12 cellular contexts compared by ENCODE assay signal in genomic region chr3:184448321-184449160, GRCh38.
DNase-seq lines count a peak whose midpoint lies in the region; ATAC-seq and TF ChIP-seq lines count a peak whose summit lies in the region.
"Had no signal": no experiment of that assay in that cellular context is flagged by ENCODE, and none has a peak within 500 bp of the region (broad histone marks: within the 10 kb centered on the region; RNA-seq: fewer than 3 reads in every experiment).

No MANE protein-coding gene starts in this region.

- no peaks in the 10 kb centered on the region for H3K36me3 ChIP-seq in HEK293 (ENCODE audit: control insufficient read depth in 2 of 2, insufficient read depth in 1 of 2, low read length in 2 of 2)
- H3K36me3 ChIP-seq in BE2C, result no peaks in the 10 kb centered on the region

- H3K4me3 ChIP-seq in HEK293 (ENCODE audit: low read depth, low read length) (no peak overlapping the region), BE2C (ENCODE audit: low read depth, low read length) (no peak overlapping the region)

- H3K27me3 ChIP-seq in foreskin keratinocyte (no peaks in the 10 kb centered on the region), BE2C (no peaks in the 10 kb centered on the region)

- DNase-seq in SW 1271 (lab: John Stamatoyannopoulos, UW) (peak; percentile 45 to 77), foreskin keratinocyte (peak; percentile 98 to 99), immature natural killer cell (no peak), MV-4-11 (lab: John Stamatoyannopoulos, UW) (no peak), BE2C (no peak)
- DNase-seq in stimulated activated effector memory CD8-positive, alpha-beta T cell treated with anti-CD3 and anti-CD28 coated beads, Interleukin-12 subunit alpha, Interleukin-12 subunit beta, amount 100 ng/mL, for 72 hours (ENCODE audit: low spot score in 2 of 2), result no peak
- DNase-seq: activated CD4-positive, CD25-positive, alpha-beta regulatory T cell; activated naive CD4-positive, alpha-beta T cell treated with anti-CD3 and anti-CD28 coated beads for 36 hours; effector memory CD8-positive, alpha-beta T cell; KG1; NK-92 treated with Interleukin-12 subunit alpha and Interleukin-12 subunit beta, amount 100 ng/mL, for 24 hours had no signal

- H3K4me3 Mint-ChIP-seq in stimulated activated effector memory CD8-positive, alpha-beta T cell treated with anti-CD3 and anti-CD28 coated beads, Interleukin-12 subunit alpha, Interleukin-12 subunit beta, amount 100 ng/mL, for 72 hours, result no peak overlapping the region
- H3K4me3 Mint-ChIP-seq in immature natural killer cell, result no peak overlapping the region
- H3K4me3 Mint-ChIP-seq: activated naive CD4-positive, alpha-beta T cell treated with anti-CD3 and anti-CD28 coated beads for 36 hours; effector memory CD8-positive, alpha-beta T cell had no signal

- no peaks in the 10 kb centered on the region for H3K4me1 Mint-ChIP-seq in stimulated activated effector memory CD8-positive, alpha-beta T cell treated with anti-CD3 and anti-CD28 coated beads, Interleukin-12 subunit alpha, Interleukin-12 subunit beta, amount 100 ng/mL, for 72 hours
- H3K4me1 Mint-ChIP-seq in immature natural killer cell, result no peaks in the 10 kb centered on the region

- H3K27ac Mint-ChIP-seq in stimulated activated effector memory CD8-positive, alpha-beta T cell treated with anti-CD3 and anti-CD28 coated beads, Interleukin-12 subunit alpha, Interleukin-12 subunit beta, amount 100 ng/mL, for 72 hours, result no peak overlapping the region
- no peak overlapping the region for H3K27ac Mint-ChIP-seq in immature natural killer cell
- H3K27ac Mint-ChIP-seq: activated naive CD4-positive, alpha-beta T cell treated with anti-CD3 and anti-CD28 coated beads for 36 hours; effector memory CD8-positive, alpha-beta T cell had no signal

- H3K36me3 Mint-ChIP-seq in stimulated activated effector memory CD8-positive, alpha-beta T cell treated with anti-CD3 and anti-CD28 coated beads, Interleukin-12 subunit alpha, Interleukin-12 subunit beta, amount 100 ng/mL, for 72 hours, result no peaks in the 10 kb centered on the region
- no peaks in the 10 kb centered on the region for H3K36me3 Mint-ChIP-seq in immature natural killer cell

- H3K27ac ChIP-seq in HEK293 (ENCODE audit: extremely low read depth, low read depth, low read length) (no peak overlapping the region), foreskin keratinocyte (no peak overlapping the region)

- H3K9me3 ChIP-seq in HEK293 (ENCODE audit: control insufficient read depth, insufficient read depth, low read depth, low read length) (no peaks in the 10 kb centered on the region), BE2C (no peaks in the 10 kb centered on the region)

- peaks cover 0 to 2% (median 2%) of the 10 kb centered on the region in 3 donors for H3K27me3 Mint-ChIP-seq in immature natural killer cell (ENCODE audit: low read depth in 3 of 3)

- ATAC-seq in foreskin keratinocyte, result peak; percentile 96
- ATAC-seq in stimulated activated effector memory CD8-positive, alpha-beta T cell treated with anti-CD3 and anti-CD28 coated beads, Interleukin-12 subunit alpha, Interleukin-12 subunit beta, amount 100 ng/mL, for 72 hours, result peak; percentile 26
- ATAC-seq: effector memory CD8-positive, alpha-beta T cell had no signal

- POLR2A ChIA-PET in HEK293 (lab: Yijun Ruan, JAX), result no interaction called here

- H3K4me1 ChIP-seq in HEK293 (ENCODE audit: control insufficient read depth, insufficient read depth, low read length) (no peaks in the 10 kb centered on the region), foreskin keratinocyte (peaks cover 6% of the 10 kb centered on the region), BE2C (no peaks in the 10 kb centered on the region; the same call in 1 of the 2 replicates)

- no peaks in the 10 kb centered on the region for H3K9me3 Mint-ChIP-seq in stimulated activated effector memory CD8-positive, alpha-beta T cell treated with anti-CD3 and anti-CD28 coated beads, Interleukin-12 subunit alpha, Interleukin-12 subunit beta, amount 100 ng/mL, for 72 hours
- H3K9me3 Mint-ChIP-seq in immature natural killer cell, result no peaks in the 10 kb centered on the region
- H3K9me3 Mint-ChIP-seq: activated naive CD4-positive, alpha-beta T cell treated with anti-CD3 and anti-CD28 coated beads for 36 hours; effector memory CD8-positive, alpha-beta T cell had no signal

- CTCF ChIA-PET in HEK293 (lab: Yijun Ruan, JAX), result interaction anchor here (0.7 to 1.3 kb wide), 3 partner anchors 18 to 85 kb away, joined by 3 to 6 read pairs (median 3); no protein-coding TSS in a partner anchor

- no peak for TF ChIP-seq CTCF in HEK293 (tag by site-specific recombination; IDR thresholded peaks at IDR 0.05)
- TF ChIP-seq CTCF in foreskin keratinocyte (conservative IDR thresholded peaks at IDR 0.05), result no peak
- TF ChIP-seq CTCF in BE2C (IDR thresholded peaks at IDR 0.05; ENCODE audit: low read depth, low read length), result no peak

TF ChIP-seq in HEK293, 187 proteins besides CTCF, POLR2A, EP300 and RAD21 (continues in another document):
- TF ChIP-seq ZNF184 (tag by site-specific recombination; IDR thresholded peaks at IDR 0.05) (no peak), ZNF175 (tag by site-specific recombination; IDR thresholded peaks at IDR 0.05) (no peak), ZSCAN16 (tag by site-specific recombination; IDR thresholded peaks at IDR 0.05) (no peak), ZNF585B (tag by site-specific recombination; IDR thresholded peaks at IDR 0.05) (no peak), ZNF221 (tag by site-specific recombination; IDR thresholded peaks at IDR 0.05; ENCODE audit: borderline replicate concordance) (no peak), ZNF48 (tag by site-specific recombination; IDR thresholded peaks at IDR 0.05) (no peak), YY1 (tag by site-specific recombination; IDR thresholded peaks at IDR 0.05) (no peak), ZBTB17 (tag by site-specific recombination; IDR thresholded peaks at IDR 0.05) (no peak), ZBTB1 (tag by site-specific recombination; IDR thresholded peaks at IDR 0.05) (no peak), ZNF530 (tag by site-specific recombination; IDR thresholded peaks at IDR 0.05; ENCODE audit: low read depth) (no peak), ZNF280D (tag by site-specific recombination; IDR thresholded peaks at IDR 0.05) (no peak), ZNF600 (tag by site-specific recombination; IDR thresholded peaks at IDR 0.05) (peak; percentile 65), HOXC10 (CRISPR knock-in tag; IDR thresholded peaks at IDR 0.05) (no peak), SP2 (tag by site-specific recombination; IDR thresholded peaks at IDR 0.05) (no peak), ZNF112 (tag by site-specific recombination; IDR thresholded peaks at IDR 0.05) (no peak), ZNF664 (tag by site-specific recombination; IDR thresholded peaks at IDR 0.05) (no peak), ZIC2 (tag by site-specific recombination; IDR thresholded peaks at IDR 0.05) (no peak), REPIN1 (tag by site-specific recombination; IDR thresholded peaks at IDR 0.05; ENCODE audit: low read depth) (no peak), ZNF560 (tag by site-specific recombination; IDR thresholded peaks at IDR 0.05; ENCODE audit: borderline replicate concordance) (no peak), ZSCAN23 (tag by site-specific recombination; IDR thresholded peaks at IDR 0.05) (no peak), ZNF132 (tag by site-specific recombination; IDR thresholded peaks at IDR 0.05; ENCODE audit: borderline replicate concordance) (no peak), TRIM28 (IDR thresholded peaks at IDR 0.05; ENCODE audit: borderline replicate concordance, low read length) (no peak), ZNF488 (tag by site-specific recombination; IDR thresholded peaks at IDR 0.05) (no peak), GLI2 (tag by site-specific recombination; IDR thresholded peaks at IDR 0.05; ENCODE audit: borderline replicate concordance, low read depth) (no peak), ZFP41 (tag by site-specific recombination; IDR thresholded peaks at IDR 0.05; ENCODE audit: borderline replicate concordance) (no peak), ZNF16 (tag by site-specific recombination; IDR thresholded peaks at IDR 0.05; ENCODE audit: low read depth) (no peak), ZNF404 (tag by site-specific recombination; IDR thresholded peaks at IDR 0.05) (no peak)

Comparison
In these comparisons a context has a peak if more than half of its experiments do, and no peak if none do; other contexts are left out.
1. DNase-seq: peak in SW 1271 (2 of 2) and foreskin keratinocyte (2 of 2); none in stimulated activated effector memory CD8-positive, alpha-beta T cell treated with anti-CD3 and anti-CD28 coated beads, Interleukin-12 subunit alpha, Interleukin-12 subunit beta, amount 100 ng/mL, for 72 hours (0 of 2), immature natural killer cell (0 of 3), MV-4-11 (single experiment) and BE2C (single experiment).